28 cellular contexts compared by ENCODE assay signal in genomic region chr4:7664106-7664505, GRCh38.
"Had no signal": no experiment of that assay in that cellular context is flagged by ENCODE, and none has a peak within 500 bp of the region (broad histone marks: within the 10 kb centered on the region; RNA-seq: fewer than 3 reads in every experiment).

No MANE protein-coding gene starts in this region.

- H3K36me3 Mint-ChIP-seq: naive thymus-derived CD8-positive, alpha-beta T cell; natural killer cell treated with Interleukin-12 subunit alpha and Interleukin-12 subunit beta and Interleukin-15 and Interleukin-18, amount 100 ng/mL, for 72 hours; stimulated activated effector memory CD8-positive, alpha-beta T cell treated with anti-CD3 and anti-CD28 coated beads, Interleukin-12 subunit alpha, Interleukin-12 subunit beta, amount 100 ng/mL, for 72 hours; stimulated activated naive B cell treated with anti-CD40 and anti-IgM and Interleukin-4, amounts not matched to agents 10 μg/mL and 1 μg/mL and 100 μg/mL, for 72 hours had no signal

- H3K36me3 ChIP-seq: pancreas, prostate gland, right lobe of liver, sigmoid colon, stomach, thoracic aorta, thyroid gland, upper lobe of left lung, vagina had no signal

- H3K27me3 ChIP-seq: pancreas, right lobe of liver, sigmoid colon, thyroid gland, tibial nerve, upper lobe of left lung, vagina had no signal

- H3K9me3 ChIP-seq: pancreas, prostate gland, right lobe of liver, sigmoid colon, stomach, thoracic aorta, thyroid gland, tibial nerve, upper lobe of left lung, vagina had no signal

- H3K9me3 Mint-ChIP-seq: naive thymus-derived CD8-positive, alpha-beta T cell; natural killer cell treated with Interleukin-12 subunit alpha and Interleukin-12 subunit beta and Interleukin-15 and Interleukin-18, amount 100 ng/mL, for 72 hours; nephron progenitor cell; neural crest cell; stimulated activated naive CD8-positive, alpha-beta T cell treated with anti-CD3 and anti-CD28 coated beads, Interleukin-15, Interleukin-2, amounts not matched to agents 100 ng/mL and 50 ng/mL, for 24 hours had no signal

- H3K27ac ChIP-seq: pancreas, prostate gland, right lobe of liver, sigmoid colon, stomach, thoracic aorta, thyroid gland, tibial nerve, upper lobe of left lung, vagina had no signal

- H3K4me1 ChIP-seq: pancreas, prostate gland, sigmoid colon, stomach, thyroid gland, upper lobe of left lung, vagina had no signal

- FAIRE-seq: pancreas, small intestine, urothelium cell line had no signal

- DNase-seq: naive thymus-derived CD8-positive, alpha-beta T cell; nephron progenitor cell; occipital lobe; pancreas; retina; sigmoid colon; small intestine; stimulated activated CD4-positive, alpha-beta T cell treated with anti-CD3 and anti-CD28 coated beads, Interleukin-15, amount 100 ng/mL, for 24 hours; stimulated activated CD4-positive, alpha-beta T cell treated with anti-CD3 and anti-CD28 coated beads, Interleukin-2, amount 100 ng/mL, for 24 hours; stimulated activated CD4-positive, alpha-beta T cell treated with anti-CD3 and anti-CD28 coated beads, Interleukin-2, amount 100 ng/mL, for 48 hours; stimulated activated CD4-positive, alpha-beta T cell treated with anti-CD3 and anti-CD28 coated beads, Interleukin-4, amount 100 ng/mL, for 24 hours; stimulated activated naive B cell treated with anti-CD40 and anti-IgM and Interleukin-4, amounts not matched to agents 10 μg/mL and 1 μg/mL and 100 μg/mL, for 72 hours; stimulated activated naive CD4-positive, alpha-beta T cell treated with Interleukin-2 at 50 U/mL for 16 hours; stomach; thyroid gland; trophoblast cell had no signal

- H3K27ac Mint-ChIP-seq: naive thymus-derived CD8-positive, alpha-beta T cell; natural killer cell treated with Interleukin-12 subunit alpha and Interleukin-12 subunit beta and Interleukin-15 and Interleukin-18, amount 100 ng/mL, for 72 hours; nephron progenitor cell; stimulated activated effector memory CD8-positive, alpha-beta T cell treated with anti-CD3 and anti-CD28 coated beads, Interleukin-12 subunit alpha, Interleukin-12 subunit beta, amount 100 ng/mL, for 72 hours; stimulated activated naive B cell treated with anti-CD40 and anti-IgM and Interleukin-4, amounts not matched to agents 10 μg/mL and 1 μg/mL and 100 μg/mL, for 72 hours; stimulated activated naive CD8-positive, alpha-beta T cell treated with anti-CD3 and anti-CD28 coated beads, Interleukin-15, Interleukin-2, amounts not matched to agents 100 ng/mL and 50 ng/mL, for 24 hours had no signal

- H3K4me3 ChIP-seq: pancreas, prostate gland, right lobe of liver, sigmoid colon, stomach, thoracic aorta, thyroid gland, tibial nerve, upper lobe of left lung, vagina had no signal

- ATAC-seq: naive thymus-derived CD8-positive, alpha-beta T cell; pancreas; right cardiac atrium; right lobe of liver; stimulated activated naive B cell treated with anti-CD40 and anti-IgM and Interleukin-4, amounts not matched to agents 10 μg/mL and 1 μg/mL and 100 μg/mL, for 72 hours had no signal

- H3K27me3 Mint-ChIP-seq: natural killer cell treated with Interleukin-12 subunit alpha and Interleukin-12 subunit beta and Interleukin-15 and Interleukin-18, amount 100 ng/mL, for 72 hours; stimulated activated naive CD8-positive, alpha-beta T cell treated with anti-CD3 and anti-CD28 coated beads, Interleukin-15, Interleukin-2, amounts not matched to agents 100 ng/mL and 50 ng/mL, for 24 hours had no signal

- H3K4me3 Mint-ChIP-seq: naive thymus-derived CD8-positive, alpha-beta T cell; natural killer cell treated with Interleukin-12 subunit alpha and Interleukin-12 subunit beta and Interleukin-15 and Interleukin-18, amount 100 ng/mL, for 72 hours; nephron progenitor cell; neural crest cell; stimulated activated effector memory CD8-positive, alpha-beta T cell treated with anti-CD3 and anti-CD28 coated beads, Interleukin-12 subunit alpha, Interleukin-12 subunit beta, amount 100 ng/mL, for 72 hours; stimulated activated naive B cell treated with anti-CD40 and anti-IgM and Interleukin-4, amounts not matched to agents 10 μg/mL and 1 μg/mL and 100 μg/mL, for 72 hours; stimulated activated naive CD8-positive, alpha-beta T cell treated with anti-CD3 and anti-CD28 coated beads, Interleukin-15, Interleukin-2, amounts not matched to agents 100 ng/mL and 50 ng/mL, for 24 hours had no signal

- H3K4me1 Mint-ChIP-seq: naive thymus-derived CD8-positive, alpha-beta T cell; stimulated activated naive B cell treated with anti-CD40 and anti-IgM and Interleukin-4, amounts not matched to agents 10 μg/mL and 1 μg/mL and 100 μg/mL, for 72 hours had no signal
